Comparison of ENCODE assay signal across 24 cellular contexts in the genomic region with DNA sequence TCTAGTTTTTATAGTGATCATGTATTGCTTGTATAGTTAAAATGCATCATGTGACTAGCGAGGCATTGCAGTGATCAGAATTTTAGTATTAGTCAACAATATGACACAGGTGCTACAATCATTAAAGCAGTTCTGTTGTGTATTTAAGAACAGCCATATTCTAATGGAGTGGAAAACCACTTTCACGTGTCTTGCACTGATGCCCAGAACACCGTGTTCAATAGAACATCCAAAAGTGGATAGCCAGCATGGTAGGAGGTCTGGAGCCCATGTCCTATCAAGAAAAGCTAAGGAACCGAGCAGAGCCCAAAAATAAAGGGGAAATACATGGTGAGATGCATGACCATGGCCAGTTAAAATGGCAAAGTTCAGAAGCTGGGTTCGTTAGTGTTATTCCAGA.
"Had no signal": no experiment of that assay in that cellular context is flagged by ENCODE, and none has a peak within 500 bp of the region (broad histone marks: within the 10 kb centered on the region; RNA-seq: fewer than 3 reads in every experiment).

No MANE protein-coding gene starts in this region.

- H3K4me1 Mint-ChIP-seq: stimulated activated effector memory CD8-positive, alpha-beta T cell treated with anti-CD3 and anti-CD28 coated beads, Interleukin-12 subunit alpha, Interleukin-12 subunit beta, amount 100 ng/mL, for 72 hours; stimulated activated memory B cell treated with anti-CD40 and anti-IgM and Interleukin-4, amounts not matched to agents 10 μg/mL and 1 μg/mL and 100 μg/mL, for 72 hours; stimulated activated naive B cell treated with anti-CD40 and anti-IgM and Interleukin-4, amounts not matched to agents 10 μg/mL and 1 μg/mL and 100 μg/mL, for 72 hours; stimulated activated naive CD8-positive, alpha-beta T cell treated with anti-CD3 and anti-CD28 coated beads, Interleukin-15, amount 100 ng/mL, for 72 hours had no signal

- H3K27me3 Mint-ChIP-seq: stimulated activated memory B cell treated with anti-CD40 and anti-IgM and Interleukin-4, amounts not matched to agents 10 μg/mL and 1 μg/mL and 100 μg/mL, for 72 hours; type B pancreatic cell had no signal

- DNase-seq: stimulated activated CD4-positive, alpha-beta T cell treated with anti-CD3 and anti-CD28 coated beads, Interleukin-2, amount 100 ng/mL, for 48 hours; stimulated activated CD4-positive, alpha-beta T cell treated with anti-CD3 and anti-CD28 coated beads, Interleukin-4, amount 100 ng/mL, for 1 hour; stimulated activated CD4-positive, alpha-beta T cell treated with anti-CD3 and anti-CD28 coated beads, Interleukin-4, amount 100 ng/mL, for 24 hours; stimulated activated CD4-positive, alpha-beta T cell treated with anti-CD3 and anti-CD28 coated beads, Interleukin-4, amount 100 ng/mL, for 4 hours; stimulated activated CD8-positive, alpha-beta memory T cell treated with anti-CD3 and anti-CD28 coated beads, Interleukin-4, amount 100 ng/mL, for 48 hours; stimulated activated naive B cell treated with anti-CD40 and anti-IgM and Interleukin-4, amounts not matched to agents 10 μg/mL and 1 μg/mL and 100 μg/mL, for 72 hours; stimulated activated naive CD4-positive, alpha-beta T cell; stimulated activated naive CD4-positive, alpha-beta T cell treated with Interleukin-2 at 50 U/mL for 16 hours; stimulated activated naive CD8-positive, alpha-beta T cell treated with anti-CD3 and anti-CD28 coated beads, Interleukin-15, amount 100 ng/mL, for 72 hours; stimulated activated naive CD8-positive, alpha-beta T cell treated with anti-CD3 and anti-CD28 coated beads, Interleukin-15, Interleukin-2, amounts not matched to agents 100 U/mL and 50 U/mL, for 24 hours; stomach; testis; thyroid gland; tibial artery; transverse colon; trophoblast cell; upper lobe of left lung; upper lobe of right lung; uterus had no signal

- H3K36me3 Mint-ChIP-seq: stimulated activated effector memory CD8-positive, alpha-beta T cell treated with anti-CD3 and anti-CD28 coated beads, Interleukin-12 subunit alpha, Interleukin-12 subunit beta, amount 100 ng/mL, for 72 hours; stimulated activated memory B cell treated with anti-CD40 and anti-IgM and Interleukin-4, amounts not matched to agents 10 μg/mL and 1 μg/mL and 100 μg/mL, for 72 hours; stimulated activated naive B cell treated with anti-CD40 and anti-IgM and Interleukin-4, amounts not matched to agents 10 μg/mL and 1 μg/mL and 100 μg/mL, for 72 hours; type B pancreatic cell had no signal

- H3K9me3 Mint-ChIP-seq: stimulated activated effector memory CD8-positive, alpha-beta T cell treated with anti-CD3 and anti-CD28 coated beads, Interleukin-12 subunit alpha, Interleukin-12 subunit beta, amount 100 ng/mL, for 72 hours; stimulated activated memory B cell treated with anti-CD40 and anti-IgM and Interleukin-4, amounts not matched to agents 10 μg/mL and 1 μg/mL and 100 μg/mL, for 72 hours; stimulated activated naive B cell treated with anti-CD40 and anti-IgM and Interleukin-4, amounts not matched to agents 10 μg/mL and 1 μg/mL and 100 μg/mL, for 72 hours; stimulated activated naive CD8-positive, alpha-beta T cell treated with anti-CD3 and anti-CD28 coated beads, Interleukin-15, amount 100 ng/mL, for 72 hours; stimulated activated naive CD8-positive, alpha-beta T cell treated with anti-CD3 and anti-CD28 coated beads, Interleukin-15, Interleukin-2, amounts not matched to agents 100 ng/mL and 50 ng/mL, for 24 hours; type B pancreatic cell had no signal

- H3K4me3 Mint-ChIP-seq: stimulated activated effector memory CD8-positive, alpha-beta T cell treated with anti-CD3 and anti-CD28 coated beads, Interleukin-12 subunit alpha, Interleukin-12 subunit beta, amount 100 ng/mL, for 72 hours; stimulated activated memory B cell treated with anti-CD40 and anti-IgM and Interleukin-4, amounts not matched to agents 10 μg/mL and 1 μg/mL and 100 μg/mL, for 72 hours; stimulated activated naive B cell treated with anti-CD40 and anti-IgM and Interleukin-4, amounts not matched to agents 10 μg/mL and 1 μg/mL and 100 μg/mL, for 72 hours; stimulated activated naive CD8-positive, alpha-beta T cell treated with anti-CD3 and anti-CD28 coated beads, Interleukin-15, amount 100 ng/mL, for 72 hours; stimulated activated naive CD8-positive, alpha-beta T cell treated with anti-CD3 and anti-CD28 coated beads, Interleukin-15, Interleukin-2, amounts not matched to agents 100 ng/mL and 50 ng/mL, for 24 hours; type B pancreatic cell had no signal

- H3K27ac Mint-ChIP-seq: stimulated activated effector memory CD8-positive, alpha-beta T cell treated with anti-CD3 and anti-CD28 coated beads, Interleukin-12 subunit alpha, Interleukin-12 subunit beta, amount 100 ng/mL, for 72 hours; stimulated activated memory B cell treated with anti-CD40 and anti-IgM and Interleukin-4, amounts not matched to agents 10 μg/mL and 1 μg/mL and 100 μg/mL, for 72 hours; stimulated activated naive B cell treated with anti-CD40 and anti-IgM and Interleukin-4, amounts not matched to agents 10 μg/mL and 1 μg/mL and 100 μg/mL, for 72 hours; stimulated activated naive CD8-positive, alpha-beta T cell treated with anti-CD3 and anti-CD28 coated beads, Interleukin-15, amount 100 ng/mL, for 72 hours; stimulated activated naive CD8-positive, alpha-beta T cell treated with anti-CD3 and anti-CD28 coated beads, Interleukin-15, Interleukin-2, amounts not matched to agents 100 ng/mL and 50 ng/mL, for 24 hours; type B pancreatic cell had no signal

- FAIRE-seq: urothelium cell line had no signal
